ENCODE assay signal across 28 cellular contexts in genomic region chr1:214645712-214646111, GRCh38.
"Had no signal": no experiment of that assay in that cellular context is flagged by ENCODE, and none has a peak within 500 bp of the region (broad histone marks: within the 10 kb centered on the region; RNA-seq: fewer than 3 reads in every experiment).

No MANE protein-coding gene starts in this region.

- DNase-seq: activated CD8-positive, alpha-beta memory T cell treated with anti-CD3 and anti-CD28 coated beads, Interleukin-2, amount 50 U/mL, for 4 hours; activated CD8-positive, alpha-beta T cell treated with anti-CD3 and anti-CD28 coated beads for 36 hours; activated effector memory CD4-positive, alpha-beta T cell treated with anti-CD3 and anti-CD28 coated beads, Interleukin-2, amount 50 U/mL, for 16 hours; activated naive CD4-positive, alpha-beta T cell treated with Interleukin-2 at 50 U/mL for 16 hours; activated T-cell treated with anti-CD3 and anti-CD28 coated beads, Interleukin-2, amount 50 U/mL, for 1 hour; amniotic stem cell; body of pancreas; central memory CD4-positive, alpha-beta T cell; MG63; MV-4-11; NCI-H1092 treated with DMSO at 0.1 percent for 48 hours; NCI-H1417 treated with DMSO at 0.1 percent for 48 hours; NCI-H1694; NCI-H2029 treated with DMSO at 0.1 percent for 48 hours; NCI-H345; NCI-H510A; NCI-H526 treated with DMSO at 0.1 percent for 48 hours; NK-92 treated with Interleukin-12 subunit alpha and Interleukin-12 subunit beta, amount 100 ng/mL, for 24 hours; OCI-M1; Peyer's patch; Right ventricle myocardium superior; SJCRH30; SK-N-SH; T-helper 17 cell; WERI-Rb-1 had no signal

- H3K9me2 ChIP-seq: SK-N-SH had no signal

- H3K4me3 ChIP-seq: ascending aorta, body of pancreas, coronary artery, MG63, Peyer's patch, SJCRH30 had no signal

- H3K9me3 ChIP-seq: ascending aorta, body of pancreas, MG63, Peyer's patch, SJCRH30, SK-N-SH had no signal

- H3K27me3 ChIP-seq: ascending aorta, body of pancreas, MG63, Peyer's patch, SJCRH30 had no signal

- H3K36me3 ChIP-seq: ascending aorta, Peyer's patch had no signal

- H3K4me1 ChIP-seq: ascending aorta, body of pancreas, Peyer's patch, SJCRH30 had no signal

- H3K9ac ChIP-seq: SK-N-SH had no signal

- H3K27ac Mint-ChIP-seq: activated CD8-positive, alpha-beta T cell treated with anti-CD3 and anti-CD28 coated beads for 36 hours; T-helper 17 cell had no signal

- H3K4me3 Mint-ChIP-seq: activated CD8-positive, alpha-beta T cell treated with anti-CD3 and anti-CD28 coated beads for 36 hours; T-helper 17 cell had no signal

- H3K27ac ChIP-seq: ascending aorta, body of pancreas, coronary artery, Peyer's patch, RWPE1, SJCRH30, WERI-Rb-1 had no signal

- H3K27me3 Mint-ChIP-seq: activated CD8-positive, alpha-beta T cell treated with anti-CD3 and anti-CD28 coated beads for 36 hours; T-helper 17 cell had no signal

- ATAC-seq: activated CD8-positive, alpha-beta T cell treated with anti-CD3 and anti-CD28 coated beads for 36 hours; body of pancreas; T-helper 17 cell had no signal

- H3K4me2 ChIP-seq: SK-N-SH had no signal
